ENCODE assay signal across 9 cellular contexts in the genomic region with DNA sequence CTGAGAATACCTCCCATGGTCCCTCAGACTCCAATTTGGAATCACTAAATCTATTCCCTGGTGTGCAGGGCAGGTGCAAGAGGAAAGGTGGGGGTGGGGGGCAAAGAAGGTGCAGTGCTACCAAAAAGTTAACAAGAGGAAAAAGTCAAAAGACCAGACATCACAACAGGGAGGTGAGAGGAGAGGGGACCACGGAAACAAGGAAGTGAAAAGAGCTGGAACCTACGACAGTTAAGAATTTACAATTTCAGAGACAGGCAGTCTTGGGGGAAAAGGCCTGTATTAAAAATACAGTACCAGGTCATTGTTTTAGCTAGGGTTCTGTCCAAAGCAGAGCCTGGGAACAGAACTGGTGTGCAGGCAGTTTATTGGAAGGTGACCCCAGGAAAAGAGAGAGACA. TPM values are rescaled to one million over a fixed set of nuclear protein-coding genes. Genes with fewer than 3 reads are reported as not detected.
DNase-seq lines count a peak whose midpoint lies in the region; ATAC-seq and TF ChIP-seq lines count a peak whose summit lies in the region.
"Had no signal": no experiment of that assay in that cellular context is flagged by ENCODE, and none has a peak within 500 bp of the region (broad histone marks: within the 10 kb centered on the region; RNA-seq: fewer than 3 reads in every experiment).

No MANE protein-coding gene starts in this region.

- POLR2A ChIA-PET in OCI-LY7 (lab: Charles Lee), result interaction anchor here (0.9 to 3.0 kb wide), 3 partner anchors 10 to 29 kb away, joined by 4 to 14 read pairs (median 6); no protein-coding TSS in a partner anchor

- DNase-seq in left ventricle myocardium inferior (no peak), left ventricle myocardium superior (no peak), OCI-LY7 (ENCODE audit: low spot score) (peak; percentile 50), transverse colon (no peak), amniotic stem cell (lab: John Stamatoyannopoulos, UW) (no peak), NCI-H2171 (lab: John Stamatoyannopoulos, UW) (no peak), HuH-7 (ENCODE audit: low spot score) (no peak)
- DNase-seq: C1 segment of cervical spinal cord had no signal

- H4K20me1 ChIP-seq in OCI-LY7 (ENCODE audit: insufficient read depth, low read length), result peaks cover 28% of the 10 kb centered on the region

- 24 to 35% methylated on average over 2 of the region's 2 CpGs for WGBS in transverse colon (ENCODE audit: low coverage in 1 of 2), 2 donors

- H3K9me2 ChIP-seq in OCI-LY7 (ENCODE audit: insufficient read depth, low read length), result no peaks in the 10 kb centered on the region

- no TSS peak for BruUV-seq in OCI-LY7 (replicated peaks; lab: Mats Ljungman, UMichigan)

- H3K9me3 ChIP-seq in left ventricle myocardium inferior (replicated peaks) (no peaks in the 10 kb centered on the region), OCI-LY7 (ENCODE audit: low read length) (no peaks in the 10 kb centered on the region; the same call in 1 of the 2 replicates), transverse colon (no peaks in the 10 kb centered on the region)

- in situ Hi-C loops in transverse colon (cut with MboI; ENCODE audit: low pct_ligation_motif_present in 1 of 4, low pct_unique_long_range_greater_than_20kb in 1 of 4, low sequenced_read_pairs in 3 of 4), result loop anchor here in 1 of 4 donors (10.0 kb wide), 1 partner anchor 61 kb away; no protein-coding TSS in a partner anchor

- no peak for TF ChIP-seq POLR2A in transverse colon (IDR thresholded peaks at IDR 0.05)

- H3K4me1 ChIP-seq in left ventricle myocardium inferior (peaks cover 98% of the 10 kb centered on the region), OCI-LY7 (ENCODE audit: insufficient read depth, low read length, poor library complexity, severe bottlenecking) (peaks cover 83% of the 10 kb centered on the region), transverse colon (peaks cover 13 to 65% (median 47%) of the 10 kb centered on the region in 4 donors)

- peaks cover 100% of the 10 kb centered on the region for H3K79me2 ChIP-seq in OCI-LY7 (ENCODE audit: insufficient read depth, low read depth, low read length)

- ATAC-seq in left ventricle myocardium superior (no peak), HG02798 (IDR thresholded peaks at IDR 0.05; ENCODE audit: poor library complexity, unreplicated experiment) (peak; percentile 67)

- H3K4me3 ChIP-seq in left ventricle myocardium inferior (no peak overlapping the region), OCI-LY7 (ENCODE audit: low read depth, low read length, poor library complexity, severe bottlenecking) (peak overlapping the region; percentile 10), transverse colon (no peak overlapping the region)

- intact Hi-C loops in left ventricle myocardium inferior (cut with micrococcal nuclease), result loop anchor here (10.0 kb wide), 1 partner anchor 61 kb away; no protein-coding TSS in a partner anchor
- intact Hi-C loops in left ventricle myocardium superior (cut with micrococcal nuclease), result no loop called here
- intact Hi-C loops in OCI-LY7 (cut with micrococcal nuclease; ENCODE audit: unreplicated experiment), result no loop called here
- intact Hi-C loops in transverse colon (cut with DNase I; ENCODE audit: low total_unique reads), result no loop called here

- no peak for TF ChIP-seq CTCF in left ventricle myocardium inferior (IDR thresholded peaks at IDR 0.05; ENCODE audit: borderline replicate concordance)
- no peak for TF ChIP-seq CTCF in OCI-LY7 (conservative IDR thresholded peaks at IDR 0.05; ENCODE audit: low read length)
- TF ChIP-seq CTCF in transverse colon (IDR thresholded peaks at IDR 0.05), result no peak

- H2AFZ ChIP-seq in OCI-LY7 (ENCODE audit: low read length), result no peak overlapping the region

- H3K27me3 ChIP-seq in left ventricle myocardium inferior (ENCODE audit: low read depth), result no peaks in the 10 kb centered on the region
- H3K27me3 ChIP-seq in transverse colon, result no peaks in the 10 kb centered on the region

- peak overlapping the region; percentile 68 for H3K4me2 ChIP-seq in OCI-LY7 (ENCODE audit: low read length)

- H3K36me3 ChIP-seq in left ventricle myocardium inferior (no peaks in the 10 kb centered on the region), OCI-LY7 (ENCODE audit: insufficient read depth, low read length) (peaks cover 61% of the 10 kb centered on the region), transverse colon (no peaks in the 10 kb centered on the region)

- CTCF ChIA-PET in OCI-LY7 (lab: Charles Lee; ENCODE audit: unreplicated experiment), result no interaction called here

- no peak for TF ChIP-seq EP300 in transverse colon (IDR thresholded peaks at IDR 0.05; ENCODE audit: low read depth)

- H3K27ac ChIP-seq in left ventricle myocardium inferior (replicated peaks) (peak overlapping the region; percentile 85), OCI-LY7 (ENCODE audit: low read depth, low read length, poor library complexity, severe bottlenecking) (peak overlapping the region; percentile 65), transverse colon (peak overlapping the region; percentile 20 to 79 (median 40))

RNA-seq across cellular contexts. Expression of gene ITGB1, which starts 14.6 kb away (rescaled TPM):
- total RNA-seq in left ventricle myocardium inferior, result 542 TPM
- total RNA-seq in left ventricle myocardium superior, result 551 TPM
- 165 and 179 TPM in 2 replicates for total RNA-seq in OCI-LY7 (2014; rRNA removed; shearing (Covaris generic))
- total RNA-seq in OCI-LY7 (2022), result 167 and 199 TPM in 2 replicates
- total RNA-seq in transverse colon, result 100 to 1,000 TPM; 135 to 362 (median 252) TPM
